ENCODE assay signal across 8 cellular contexts in genomic region chr14:103527408-103528157, GRCh38. TPM values are rescaled to one million over a fixed set of nuclear protein-coding genes. Genes with fewer than 3 reads are reported as not detected.
A peak's percentile ranks its signal among the peaks of the same experiment; 100 is the strongest.
DNase-seq lines count a peak whose midpoint lies in the region; ATAC-seq and TF ChIP-seq lines count a peak whose summit lies in the region.

No MANE protein-coding gene starts in this region.

- ATAC-seq in GM19452 (IDR thresholded peaks at IDR 0.05; ENCODE audit: unreplicated experiment) (peak; percentile 65), HG03565 (IDR thresholded peaks at IDR 0.05; ENCODE audit: unreplicated experiment) (no peak)

- H3K27ac ChIP-seq in caudate nucleus (ENCODE audit: low read depth, low read length) (peak overlapping the region; percentile 98), neural progenitor cell (no peak overlapping the region)

- peak overlapping the region; percentile 100 for H3K4me3 ChIP-seq in LNCaP clone FGC (ENCODE audit: low read depth, low read length)
- H3K4me3 ChIP-seq in neural progenitor cell = no peak overlapping the region

- H3K4me1 ChIP-seq in neural progenitor cell = peaks cover 28% of the 10 kb centered on the region

- no peak overlapping the region for H3K9ac ChIP-seq in neural progenitor cell

- no peaks in the 10 kb centered on the region for H3K9me3 Mint-ChIP-seq in neural progenitor cell

- H3K36me3 Mint-ChIP-seq in neural progenitor cell = no peaks in the 10 kb centered on the region

- H3K79me2 ChIP-seq in neural progenitor cell (ENCODE audit: low read depth) = peaks cover 17% of the 10 kb centered on the region

- H3K27me3 ChIP-seq in neural progenitor cell = peaks cover 22% of the 10 kb centered on the region

- H4K20me1 ChIP-seq in neural progenitor cell (ENCODE audit: low read depth) = peaks cover 28% of the 10 kb centered on the region

- peak overlapping the region; percentile 96 for H3K4me3 Mint-ChIP-seq in neural progenitor cell

- H3F3A ChIP-seq in neural progenitor cell (ENCODE audit: low read depth) = peaks cover 15% of the 10 kb centered on the region

- H3K4me1 Mint-ChIP-seq in neural progenitor cell = peaks cover 51% of the 10 kb centered on the region

- TF ChIP-seq CTCF in LNCaP clone FGC (IDR thresholded peaks at IDR 0.05; ENCODE audit: control insufficient read depth, extremely low read depth, insufficient read depth) (no peak), neural progenitor cell (IDR thresholded peaks at IDR 0.05) (no peak)

- no peak overlapping the region for H2AFZ ChIP-seq in neural progenitor cell (replicated peaks)

- H3K36me3 ChIP-seq in neural progenitor cell = no peaks in the 10 kb centered on the region

- H3K4me2 ChIP-seq in neural progenitor cell = peak overlapping the region; percentile 93

- H3K27ac Mint-ChIP-seq in neural progenitor cell = peak overlapping the region; percentile 69

- no peaks in the 10 kb centered on the region for H3K9me3 ChIP-seq in neural progenitor cell (ENCODE audit: low read depth)

- peaks cover 11% of the 10 kb centered on the region for H3K27me3 Mint-ChIP-seq in neural progenitor cell (ENCODE audit: insufficient read depth, low read depth)

- DNase-seq in EH (ENCODE audit: low read depth) (peak; percentile 38), LNCaP clone FGC (ENCODE audit: low read depth) (no peak), caudate nucleus (lab: John Stamatoyannopoulos, UW) (no peak), neural progenitor cell (ENCODE audit: low spot score) (no peak), HT-29 (ENCODE audit: low spot score) (no peak), ecto neural progenitor cell (ENCODE audit: low spot score) (no peak)

RNA-seq across cellular contexts. Expression of gene TRMT61A, which starts 1.4 kb away (rescaled TPM):
- total RNA-seq in neural progenitor cell (ENCODE audit: low replicate concordance) = 1.2 and 5.6 TPM in 2 replicates
- total RNA-seq in HT-29 (2014; rRNA removed; shearing (Covaris generic)) = 49.8 and 50.8 TPM in 2 replicates

RNA-seq across cellular contexts. Expression of gene CKB, which starts 5.0 kb away (rescaled TPM):
- total RNA-seq in neural progenitor cell (ENCODE audit: low replicate concordance) = 54.2 and 173 TPM in 2 replicates
- total RNA-seq in HT-29 (2014; rRNA removed; shearing (Covaris generic)) = 446 and 513 TPM in 2 replicates

RNA-seq across cellular contexts. Expression of gene BAG5, which starts 34.9 kb away (rescaled TPM):
- 19.4 and 59.9 TPM in 2 replicates for total RNA-seq in neural progenitor cell (ENCODE audit: low replicate concordance)
- total RNA-seq in HT-29 (2014; rRNA removed; shearing (Covaris generic)) = 11.7 and 12.1 TPM in 2 replicates

RNA-seq across cellular contexts. Expression of gene COA8, which starts 35.2 kb away (rescaled TPM):
- 38.6 and 72.3 TPM in 2 replicates for total RNA-seq in neural progenitor cell (ENCODE audit: low replicate concordance)
- total RNA-seq in HT-29 (2014; rRNA removed; shearing (Covaris generic)) = 11.2 and 15.3 TPM in 2 replicates
